8 cellular contexts compared by ENCODE assay signal in genomic region chr6:30614044-30614842, GRCh38. TPM values are rescaled to one million over a fixed set of nuclear protein-coding genes. Genes with fewer than 3 reads are reported as not detected.
DNase-seq lines count a peak whose midpoint lies in the region; ATAC-seq and TF ChIP-seq lines count a peak whose summit lies in the region.

No MANE protein-coding gene starts in this region.

- CTCF ChIA-PET in CD8-positive, alpha-beta memory T cell (lab: Charles Lee), result interaction anchor here (0.7 to 4.3 kb wide), 21 partner anchors 12 to 132 kb away, joined by 3 to 40 read pairs (median 3); partner anchors contain the start of genes ATAT1, DHX16, IER3 and MDC1

- POLR2A ChIA-PET in CD8-positive, alpha-beta memory T cell (lab: Charles Lee), result interaction anchor here (0.6 to 4.2 kb wide), 37 partner anchors 9 to 1284 kb away, joined by 3 to 70 read pairs (median 6); partner anchors contain the start of genes ABCF1, ATAT1, GNL1 and MDC1

- H3K27me3 Mint-ChIP-seq in CD8-positive, alpha-beta memory T cell, result peaks cover 0 to 20% of the 10 kb centered on the region in 2 donors

- intact Hi-C loops in dorsolateral prefrontal cortex (cut with DNase I), result loop anchor here in 1 of 2 donors (5.0 kb wide), 1 partner anchor 42 kb away; the partner anchor contains the start of gene ABCF1

- ATAC-seq in HG03135 (IDR thresholded peaks at IDR 0.05; ENCODE audit: unreplicated experiment) (no peak), GM21717 (IDR thresholded peaks at IDR 0.05; ENCODE audit: unreplicated experiment) (no peak), HG03139 (IDR thresholded peaks at IDR 0.05; ENCODE audit: unreplicated experiment) (no peak)

- peak overlapping the region; percentile 99 for H3K27ac ChIP-seq in CD8-positive, alpha-beta memory T cell (ENCODE audit: low read depth, low read length)
- peak overlapping the region; percentile 92 to 100 (median 99) for H3K27ac ChIP-seq in dorsolateral prefrontal cortex

- H3K27me3 ChIP-seq in CD8-positive, alpha-beta memory T cell (ENCODE audit: insufficient read depth, low read length, poor library complexity, severe bottlenecking), result no peaks in the 10 kb centered on the region
- H3K27me3 ChIP-seq in dorsolateral prefrontal cortex (no peaks in the 10 kb centered on the region), neuron (ENCODE audit: insufficient read depth, low read length) (no peaks in the 10 kb centered on the region)

- peaks cover 64% of the 10 kb centered on the region for H3K4me1 ChIP-seq in CD8-positive, alpha-beta memory T cell (ENCODE audit: insufficient read depth, low read length)
- peaks cover 27% of the 10 kb centered on the region for H3K4me1 ChIP-seq in neuron (ENCODE audit: insufficient read depth, low read length)

- peak overlapping the region; percentile 64 for H3K4me3 ChIP-seq in CD8-positive, alpha-beta memory T cell (ENCODE audit: low read length)
- H3K4me3 ChIP-seq in dorsolateral prefrontal cortex (peak overlapping the region; percentile 62 to 100 (median 91)), neuron (ENCODE audit: low read length) (peak overlapping the region; percentile 90)

- DNase-seq in CD8-positive, alpha-beta memory T cell, result no peak
- peak; percentile 59 for DNase-seq in NCI-H2227 (lab: John Stamatoyannopoulos, UW; ENCODE audit: unreplicated experiment)
- peak in 1 of 10 donors; percentile 10 for DNase-seq in dorsolateral prefrontal cortex
- DNase-seq in HK-2 (ENCODE audit: unreplicated experiment), result no peak

- peaks cover 0 to 4% (median 2%) of the 10 kb centered on the region in 5 donors for H3K9me3 Mint-ChIP-seq in CD8-positive, alpha-beta memory T cell

- H3K4me3 Mint-ChIP-seq in CD8-positive, alpha-beta memory T cell, result peak overlapping the region; percentile 93 to 100 (median 99)

- peaks cover 13 to 73% (median 19%) of the 10 kb centered on the region in 3 donors for H3K36me3 Mint-ChIP-seq in CD8-positive, alpha-beta memory T cell

- peaks cover 28% of the 10 kb centered on the region for H3K36me3 ChIP-seq in CD8-positive, alpha-beta memory T cell (ENCODE audit: insufficient read depth, low read length)
- peaks cover 39% of the 10 kb centered on the region for H3K36me3 ChIP-seq in neuron (ENCODE audit: insufficient read depth, low read length)

- no peak for TF ChIP-seq CTCF in dorsolateral prefrontal cortex (IDR thresholded peaks at IDR 0.05 in 54 of 56, conservative IDR thresholded peaks at IDR 0.05 in 2 of 56; ENCODE audit: low read depth in 1 of 56, partially characterized antibody in 56 of 56)

- H3K27ac Mint-ChIP-seq in CD8-positive, alpha-beta memory T cell, result peak overlapping the region; percentile 100

- peaks cover 49 to 69% (median 67%) of the 10 kb centered on the region in 3 donors for H3K4me1 Mint-ChIP-seq in CD8-positive, alpha-beta memory T cell

- H3K9me3 ChIP-seq in CD8-positive, alpha-beta memory T cell (ENCODE audit: low read length), result no peaks in the 10 kb centered on the region
- H3K9me3 ChIP-seq in neuron (ENCODE audit: low read length), result no peaks in the 10 kb centered on the region

- no peak overlapping the region for H2AFZ ChIP-seq in neuron (ENCODE audit: low read depth, low read length)

RNA-seq across cellular contexts. Expression of gene PPP1R10, which starts 2.8 kb away (rescaled TPM):
- 100 to 1,000 TPM; 115 to 117 TPM for total RNA-seq in CD8-positive, alpha-beta memory T cell
- polyA plus RNA-seq in CD8-positive, alpha-beta memory T cell, result 27.3 TPM
- total RNA-seq in dorsolateral prefrontal cortex, result 100 to 1,000 TPM in 1 of 120 experiments, 10 to 100 TPM in 119; 42.2 to 100 (median 68.4) TPM

RNA-seq across cellular contexts. Expression of gene MRPS18B, which starts 3.4 kb away (rescaled TPM):
- total RNA-seq in CD8-positive, alpha-beta memory T cell, result 100 to 1,000 TPM; 102 to 103 TPM
- polyA plus RNA-seq in CD8-positive, alpha-beta memory T cell, result 113 TPM
- 10 to 100 TPM; 25.2 to 53.5 (median 36.4) TPM for total RNA-seq in dorsolateral prefrontal cortex

RNA-seq across cellular contexts. Expression of gene ATAT1, which starts 12.4 kb away (rescaled TPM):
- 10 to 100 TPM; 10.5 to 10.7 TPM for total RNA-seq in CD8-positive, alpha-beta memory T cell
- 1.5 TPM for polyA plus RNA-seq in CD8-positive, alpha-beta memory T cell
- 10 to 100 TPM; 24.7 to 47.2 (median 35.8) TPM for total RNA-seq in dorsolateral prefrontal cortex

RNA-seq across cellular contexts. Expression of gene C6orf136, which starts 32.7 kb away (rescaled TPM):
- 10 to 100 TPM; 35.9 to 42.2 TPM for total RNA-seq in CD8-positive, alpha-beta memory T cell
- polyA plus RNA-seq in CD8-positive, alpha-beta memory T cell, result 11.8 TPM
- total RNA-seq in dorsolateral prefrontal cortex, result 100 to 1,000 TPM in 1 of 120 experiments, 10 to 100 TPM in 119; 30.6 to 105 (median 61.8) TPM

RNA-seq across cellular contexts. Expression of gene ABCF1, which starts 43.0 kb away (rescaled TPM):
- total RNA-seq in CD8-positive, alpha-beta memory T cell, result 100 to 1,000 TPM; 127 to 133 TPM
- 54.0 TPM for polyA plus RNA-seq in CD8-positive, alpha-beta memory T cell
- 10 to 100 TPM; 24.2 to 44.5 (median 34.1) TPM for total RNA-seq in dorsolateral prefrontal cortex
